1 cellular context compared by ENCODE assay signal in the genomic region with DNA sequence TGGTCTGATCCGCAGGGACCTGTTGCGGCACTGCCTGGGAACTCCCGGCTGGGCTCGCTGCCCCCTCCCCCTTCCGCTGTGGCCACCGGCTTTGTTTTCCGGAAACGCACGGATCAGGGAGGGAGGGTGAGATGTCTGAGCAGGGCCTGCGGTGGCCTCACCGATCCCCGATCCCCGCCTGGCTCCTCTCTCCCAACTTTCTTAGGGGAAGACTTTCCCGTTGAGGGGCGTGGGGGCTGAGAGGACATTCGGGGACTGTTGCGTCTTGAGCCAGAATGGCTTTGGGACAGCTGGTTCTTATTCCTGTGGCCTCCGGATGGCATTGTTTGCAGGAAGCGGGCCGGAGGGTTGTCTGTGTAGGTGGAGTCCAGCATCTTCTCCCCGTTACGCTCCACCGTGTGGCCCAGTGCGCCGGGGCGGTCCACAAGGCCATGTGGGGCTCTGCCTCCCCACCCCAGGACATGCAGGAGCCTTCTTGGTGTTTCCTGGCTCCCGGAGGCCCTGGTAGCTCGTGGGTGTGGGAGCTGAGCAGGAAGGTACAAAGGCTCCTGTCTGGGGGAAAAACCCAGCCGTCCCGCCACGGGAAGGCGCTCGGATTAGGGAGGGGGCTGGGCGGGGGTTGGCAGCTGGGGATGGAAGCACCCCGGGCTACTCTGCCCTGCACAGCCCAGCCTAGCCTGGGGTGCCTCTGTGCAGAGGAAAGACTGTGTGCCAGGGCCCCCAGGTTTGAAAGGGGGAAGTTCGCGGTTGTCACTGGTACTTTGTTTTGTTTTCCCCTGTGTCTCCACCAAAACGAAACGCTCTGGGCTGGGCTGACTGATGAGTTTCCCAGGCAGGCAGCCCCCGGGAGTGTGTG.
A peak's percentile ranks its signal among the peaks of the same experiment; 100 is the strongest.
TF ChIP-seq lines count a peak whose summit lies in the region.

No MANE protein-coding gene starts in this region.

TF ChIP-seq in HepG2, 621 proteins besides CTCF, POLR2A, EP300 and RAD21 (continued from another document and continues in another):
- TF ChIP-seq, protein P1, sequence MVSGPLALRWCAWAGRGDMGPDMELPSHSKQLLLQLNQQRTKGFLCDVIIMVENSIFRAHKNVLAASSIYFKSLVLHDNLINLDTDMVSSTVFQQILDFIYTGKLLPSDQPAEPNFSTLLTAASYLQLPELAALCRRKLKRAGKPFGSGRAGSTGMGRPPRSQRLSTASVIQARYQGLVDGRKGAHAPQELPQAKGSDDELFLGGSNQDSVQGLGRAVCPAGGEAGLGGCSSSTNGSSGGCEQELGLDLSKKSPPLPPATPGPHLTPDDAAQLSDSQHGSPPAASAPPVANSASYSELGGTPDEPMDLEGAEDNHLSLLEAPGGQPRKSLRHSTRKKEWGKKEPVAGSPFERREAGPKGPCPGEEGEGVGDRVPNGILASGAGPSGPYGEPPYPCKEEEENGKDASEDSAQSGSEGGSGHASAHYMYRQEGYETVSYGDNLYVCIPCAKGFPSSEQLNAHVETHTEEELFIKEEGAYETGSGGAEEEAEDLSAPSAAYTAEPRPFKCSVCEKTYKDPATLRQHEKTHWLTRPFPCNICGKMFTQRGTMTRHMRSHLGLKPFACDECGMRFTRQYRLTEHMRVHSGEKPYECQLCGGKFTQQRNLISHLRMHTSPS (CRISPR knock-in tag; IDR thresholded peaks at IDR 0.05; ENCODE audit: low read depth) = no peak
- TF ChIP-seq ZNF24 (IDR thresholded peaks at IDR 0.05) = no peak
- TF ChIP-seq MNT (IDR thresholded peaks at IDR 0.05) = no peak
- no peak for TF ChIP-seq KDM1A (CRISPR knock-in tag; IDR thresholded peaks at IDR 0.05)
- TF ChIP-seq ZNF605 (CRISPR knock-in tag; IDR thresholded peaks at IDR 0.05) = no peak
- TF ChIP-seq ZNF773 (CRISPR knock-in tag; IDR thresholded peaks at IDR 0.05; ENCODE audit: borderline replicate concordance) = no peak
- peak; percentile 83 for TF ChIP-seq SPEN (CRISPR knock-in tag; IDR thresholded peaks at IDR 0.05; ENCODE audit: low read depth)
- TF ChIP-seq, protein P2, sequence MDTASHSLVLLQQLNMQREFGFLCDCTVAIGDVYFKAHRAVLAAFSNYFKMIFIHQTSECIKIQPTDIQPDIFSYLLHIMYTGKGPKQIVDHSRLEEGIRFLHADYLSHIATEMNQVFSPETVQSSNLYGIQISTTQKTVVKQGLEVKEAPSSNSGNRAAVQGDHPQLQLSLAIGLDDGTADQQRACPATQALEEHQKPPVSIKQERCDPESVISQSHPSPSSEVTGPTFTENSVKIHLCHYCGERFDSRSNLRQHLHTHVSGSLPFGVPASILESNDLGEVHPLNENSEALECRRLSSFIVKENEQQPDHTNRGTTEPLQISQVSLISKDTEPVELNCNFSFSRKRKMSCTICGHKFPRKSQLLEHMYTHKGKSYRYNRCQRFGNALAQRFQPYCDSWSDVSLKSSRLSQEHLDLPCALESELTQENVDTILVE (CRISPR knock-in tag; IDR thresholded peaks at IDR 0.05) = peak; percentile 73
- TF ChIP-seq CBFB (CRISPR knock-in tag; IDR thresholded peaks at IDR 0.05) = no peak; the same call in 1 of the 2 replicates
- no peak for TF ChIP-seq PRDM4 (CRISPR knock-in tag; IDR thresholded peaks at IDR 0.05; ENCODE audit: borderline replicate concordance)
- no peak for TF ChIP-seq GLMP (CRISPR knock-in tag; IDR thresholded peaks at IDR 0.05; ENCODE audit: borderline replicate concordance)
- peak; percentile 45; the same call in 1 of the 2 replicates for TF ChIP-seq ZNF780A (CRISPR knock-in tag; IDR thresholded peaks at IDR 0.05)
- no peak for TF ChIP-seq LCORL (IDR thresholded peaks at IDR 0.05)
- peak; percentile 40; the same call in 1 of the 2 replicates for TF ChIP-seq LCORL (CRISPR knock-in tag; IDR thresholded peaks at IDR 0.05)
- TF ChIP-seq FOXP4 (CRISPR knock-in tag; IDR thresholded peaks at IDR 0.05) = peak; percentile 54
- TF ChIP-seq SAP130 (CRISPR knock-in tag; IDR thresholded peaks at IDR 0.05; ENCODE audit: low read depth) = peak; percentile 98
- TF ChIP-seq ZNF274 (CRISPR knock-in tag; IDR thresholded peaks at IDR 0.05) = no peak
- TF ChIP-seq MBNL3 (CRISPR knock-in tag; conservative IDR thresholded peaks at IDR 0.05) = no peak
- TF ChIP-seq SRSF1 (optimal IDR thresholded peaks at IDR 0.05; ENCODE audit: low read depth, low read length) = peak; percentile 0
- no peak for TF ChIP-seq ZBTB21 (CRISPR knock-in tag; IDR thresholded peaks at IDR 0.05)
- TF ChIP-seq MAZ (IDR thresholded peaks at IDR 0.05; ENCODE audit: borderline replicate concordance, low read depth, low read length) = peak; percentile 42; the same call in 1 of the 2 replicates
- TF ChIP-seq MAZ (CRISPR knock-in tag; IDR thresholded peaks at IDR 0.05; ENCODE audit: low read depth) = peak; percentile 68; the same call in 1 of the 2 replicates
- TF ChIP-seq ZNF512 (CRISPR knock-in tag; IDR thresholded peaks at IDR 0.05) = no peak
- no peak for TF ChIP-seq ATM (IDR thresholded peaks at IDR 0.05; ENCODE audit: borderline replicate concordance)
- TF ChIP-seq ZFP62 (CRISPR knock-in tag; IDR thresholded peaks at IDR 0.05) = no peak
- no peak for TF ChIP-seq IKZF4 (CRISPR knock-in tag; IDR thresholded peaks at IDR 0.05; ENCODE audit: borderline replicate concordance, low read depth, not compliant biosample characterization)
- TF ChIP-seq PCBP1 (IDR thresholded peaks at IDR 0.05; ENCODE audit: borderline replicate concordance, low read depth, low read length) = peak; percentile 86; the same call in 1 of the 2 replicates
- TF ChIP-seq KMT2B (CRISPR knock-in tag; IDR thresholded peaks at IDR 0.05) = no peak; the same call in 1 of the 2 replicates
- no peak for TF ChIP-seq HOMEZ (CRISPR knock-in tag; IDR thresholded peaks at IDR 0.05; ENCODE audit: low read depth)
- TF ChIP-seq FOXK1 (CRISPR knock-in tag; IDR thresholded peaks at IDR 0.05; ENCODE audit: borderline replicate concordance, low read depth) = no peak
- no peak for TF ChIP-seq SMARCE1 (IDR thresholded peaks at IDR 0.05; ENCODE audit: borderline replicate concordance)
